12 cellular contexts compared by ENCODE assay signal in genomic region chr15:73695773-73696640, GRCh38. TPM values are rescaled to one million over a fixed set of nuclear protein-coding genes. Genes with fewer than 3 reads are reported as not detected.
A peak's percentile ranks its signal among the peaks of the same experiment; 100 is the strongest.
DNase-seq lines count a peak whose midpoint lies in the region; ATAC-seq and TF ChIP-seq lines count a peak whose summit lies in the region.
"Had no signal": no experiment of that assay in that cellular context is flagged by ENCODE, and none has a peak within 500 bp of the region (broad histone marks: within the 10 kb centered on the region; RNA-seq: fewer than 3 reads in every experiment).

No MANE protein-coding gene starts in this region.

- no peak for TF ChIP-seq POLR2A in adrenal gland (IDR thresholded peaks at IDR 0.05)

- ATAC-seq in lower lobe of right lung: no peak
- no peak for ATAC-seq in GM18870 (IDR thresholded peaks at IDR 0.05; ENCODE audit: unreplicated experiment)
- ATAC-seq: A549 had no signal

- H3K27ac Mint-ChIP-seq in activated CD4-positive, alpha-beta T cell treated with anti-CD3 and anti-CD28 coated beads, Interleukin-2, amount 10 ng/mL, durations not matched to agents 24 days and 14 days: peak overlapping the region; percentile 34

- intact Hi-C loops in activated CD4-positive, alpha-beta T cell treated with anti-CD3 and anti-CD28 coated beads, Interleukin-2, amount 10 ng/mL, durations not matched to agents 24 days and 14 days (cut with micrococcal nuclease): loop anchor here (2.0 kb wide), 2 partner anchors 13 to 45 kb away; no protein-coding TSS in a partner anchor
- intact Hi-C loops in adrenal gland (cut with DNase I): no loop called here
- intact Hi-C loops in lower lobe of right lung (cut with DNase I): no loop called here

- peak overlapping the region in 1 of 5 donors; percentile 50 for H3K9ac ChIP-seq in subcutaneous abdominal adipose tissue (ENCODE audit: low read length in 5 of 5)

- no peaks in the 10 kb centered on the region for H3K27me3 ChIP-seq in adrenal gland
- H3K27me3 ChIP-seq in lower lobe of right lung (ENCODE audit: low read depth): no peaks in the 10 kb centered on the region
- H3K27me3 ChIP-seq in subcutaneous abdominal adipose tissue (ENCODE audit: control insufficient read depth in 5 of 5, insufficient read depth in 4 of 5, low read length in 5 of 5): no peaks in the 10 kb centered on the region
- H3K27me3 ChIP-seq: ascending aorta, Peyer's patch had no signal

- H3K4me1 Mint-ChIP-seq in activated CD4-positive, alpha-beta T cell treated with anti-CD3 and anti-CD28 coated beads, Interleukin-2, amount 10 ng/mL, durations not matched to agents 24 days and 14 days: peaks cover 45% of the 10 kb centered on the region

- H3K4me3 Mint-ChIP-seq in activated CD4-positive, alpha-beta T cell treated with anti-CD3 and anti-CD28 coated beads, Interleukin-2, amount 10 ng/mL, durations not matched to agents 24 days and 14 days: peak overlapping the region; percentile 54

- 63 to 70% (median 63%) methylated on average over 9 to 16 of the region's 16 CpGs for WGBS in adrenal gland, 4 donors

- peaks cover 53% of the 10 kb centered on the region for H3K27me3 Mint-ChIP-seq in activated CD4-positive, alpha-beta T cell treated with anti-CD3 and anti-CD28 coated beads, Interleukin-2, amount 10 ng/mL, durations not matched to agents 24 days and 14 days

- H3K27ac ChIP-seq in adrenal gland (peak overlapping the region in 4 of 5 donors; percentile 1 to 74 (median 64)), lower lobe of right lung (peak overlapping the region; percentile 11), subcutaneous abdominal adipose tissue (ENCODE audit: low read depth, low read length) (peak overlapping the region; percentile 41)
- H3K27ac ChIP-seq: A549, ascending aorta, HL-60 had no signal

- no peaks in the 10 kb centered on the region for H3K36me3 Mint-ChIP-seq in activated CD4-positive, alpha-beta T cell treated with anti-CD3 and anti-CD28 coated beads, Interleukin-2, amount 10 ng/mL, durations not matched to agents 24 days and 14 days (ENCODE audit: low read depth)

- peaks cover 0 to 4% of the 10 kb centered on the region in 2 donors for H3K36me3 ChIP-seq in adrenal gland (replicated peaks in 1 of 2)
- H3K36me3 ChIP-seq in lower lobe of right lung: peaks cover 5% of the 10 kb centered on the region
- H3K36me3 ChIP-seq in subcutaneous abdominal adipose tissue (ENCODE audit: control insufficient read depth in 5 of 5, insufficient read depth in 5 of 5, low read length in 5 of 5): peaks cover 0 to 20% (median 2%) of the 10 kb centered on the region in 5 donors
- H3K36me3 ChIP-seq: Peyer's patch had no signal

- H3K4me3 ChIP-seq in adrenal gland (no peak overlapping the region), lower lobe of right lung (no peak overlapping the region), subcutaneous abdominal adipose tissue (ENCODE audit: low read depth in 1 of 5, low read length in 5 of 5) (no peak overlapping the region)
- H3K4me3 ChIP-seq: A549, ascending aorta, Peyer's patch had no signal

- TF ChIP-seq CTCF in adrenal gland (IDR thresholded peaks at IDR 0.05): no peak
- no peak for TF ChIP-seq CTCF in lower lobe of right lung (IDR thresholded peaks at IDR 0.05)

- H3K9me3 Mint-ChIP-seq in activated CD4-positive, alpha-beta T cell treated with anti-CD3 and anti-CD28 coated beads, Interleukin-2, amount 10 ng/mL, durations not matched to agents 24 days and 14 days: no peaks in the 10 kb centered on the region

- H3K9me3 ChIP-seq in adrenal gland (replicated peaks in 1 of 3): no peaks in the 10 kb centered on the region
- H3K9me3 ChIP-seq in lower lobe of right lung: no peaks in the 10 kb centered on the region
- no peaks in the 10 kb centered on the region for H3K9me3 ChIP-seq in subcutaneous abdominal adipose tissue (ENCODE audit: control insufficient read depth in 5 of 5, low read length in 5 of 5)
- H3K9me3 ChIP-seq: A549, ascending aorta, Peyer's patch had no signal

- H3K4me1 ChIP-seq in adrenal gland (replicated peaks in 1 of 2): peaks cover 33 to 53% of the 10 kb centered on the region in 2 donors
- peaks cover 55% of the 10 kb centered on the region for H3K4me1 ChIP-seq in lower lobe of right lung
- H3K4me1 ChIP-seq in subcutaneous abdominal adipose tissue (ENCODE audit: control insufficient read depth in 5 of 5, insufficient read depth in 5 of 5, low read length in 5 of 5): peaks cover 23 to 56% (median 53%) of the 10 kb centered on the region in 5 donors

- DNase-seq in activated CD4-positive, alpha-beta T cell treated with anti-CD3 and anti-CD28 coated beads, Interleukin-2, amount 10 ng/mL, durations not matched to agents 24 days and 14 days: no peak
- DNase-seq in activated CD4-positive, alpha-beta T cell treated with anti-CD3 and anti-CD28 coated beads, Interleukin-2, amount 50 U/mL, for 1 hour: no peak
- no peak for DNase-seq in adrenal gland
- no peak for DNase-seq in lower lobe of right lung
- no peak for DNase-seq in foreskin melanocyte
- no peak for DNase-seq in NCI-H2196 (lab: John Stamatoyannopoulos, UW; ENCODE audit: unreplicated experiment)

RNA-seq across cellular contexts. Expression of gene CD276, which starts 11.8 kb away (rescaled TPM):
- 20.1 and 20.3 TPM in 2 replicates for total RNA-seq in activated CD4-positive, alpha-beta T cell treated with anti-CD3 and anti-CD28 coated beads, Interleukin-2, amount 10 ng/mL, durations not matched to agents 24 days and 14 days
- total RNA-seq in adrenal gland: 100 to 1,000 TPM in 4 of 8 donors, 10 to 100 TPM in 4; 68.4 to 147 (median 98.2) TPM
- polyA plus RNA-seq in adrenal gland: 10 to 100 TPM; 53.4 to 100.0 (median 78.7) TPM
- 55.0 TPM for total RNA-seq in lower lobe of right lung

RNA-seq across cellular contexts. Expression of gene INSYN1, which starts 57.1 kb away (rescaled TPM):
- total RNA-seq in activated CD4-positive, alpha-beta T cell treated with anti-CD3 and anti-CD28 coated beads, Interleukin-2, amount 10 ng/mL, durations not matched to agents 24 days and 14 days: not detected in 2 replicates
- total RNA-seq in adrenal gland (1 to 10 TPM; 1.6 to 6.1 (median 3.7) TPM), lower lobe of right lung (3.8 TPM)
- polyA plus RNA-seq in adrenal gland: 10 to 100 TPM in 2 of 3 donors, under 1 TPM in 1; 0.68 to 19.5 (median 10.3) TPM

Comparison
In these comparisons a context has a peak if more than half of its experiments do, and no peak if none do; other contexts are left out.
1. H3K27ac ChIP-seq: peak in every context shown above with its lines; median percentile 64 in adrenal gland; 41 in subcutaneous abdominal adipose tissue; 11 in lower lobe of right lung.